ENCODE assay signal across 21 cellular contexts in the genomic region with DNA sequence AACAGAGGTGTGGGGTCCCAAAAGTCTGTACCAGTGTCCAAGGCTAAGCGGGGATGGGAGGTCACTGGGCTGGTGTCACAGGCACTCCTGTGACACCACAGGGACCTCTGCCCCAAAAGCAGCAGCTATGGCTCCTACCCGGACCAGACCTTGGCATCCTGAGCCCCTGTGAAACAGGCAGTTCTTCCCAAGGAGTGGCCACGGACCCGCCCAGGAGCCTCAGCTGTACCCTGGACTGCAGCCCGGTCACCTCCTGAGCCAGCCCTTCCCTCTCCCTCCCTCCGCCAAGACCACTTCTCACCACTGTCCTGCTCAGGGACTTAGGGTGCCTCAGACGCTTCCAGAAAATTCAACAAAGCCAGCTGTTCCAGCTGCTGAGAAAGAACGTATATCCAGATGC. TPM values are rescaled to one million over a fixed set of nuclear protein-coding genes. Genes with fewer than 3 reads are reported as not detected.
A peak's percentile ranks its signal among the peaks of the same experiment; 100 is the strongest.
DNase-seq lines count a peak whose midpoint lies in the region; ATAC-seq, FAIRE-seq and TF ChIP-seq lines count a peak whose summit lies in the region.
"Had no signal": no experiment of that assay in that cellular context is flagged by ENCODE, and none has a peak within 500 bp of the region (broad histone marks: within the 10 kb centered on the region; RNA-seq: fewer than 3 reads in every experiment).

No MANE protein-coding gene starts in this region.

- no peaks in the 10 kb centered on the region for H3K27me3 Mint-ChIP-seq in activated CD4-positive, alpha-beta T cell treated with anti-CD3 and anti-CD28 coated beads, Interleukin-2, amount 10 ng/mL, durations not matched to agents 24 days and 14 days
- no peaks in the 10 kb centered on the region; the same call in 1 of the 2 replicates for H3K27me3 Mint-ChIP-seq in WTC11 (ENCODE audit: low read depth)
- H3K27me3 Mint-ChIP-seq: CD4-positive, CD25-positive, alpha-beta regulatory T cell; CD8-positive, alpha-beta memory T cell had no signal

- no peak overlapping the region for H3K9ac ChIP-seq in kidney (ENCODE audit: low read length in 2 of 2)
- no peak overlapping the region for H3K9ac ChIP-seq in neuronal stem cell (ENCODE audit: low read depth, low read length, poor library complexity)

- H3K36me3 ChIP-seq in HEK293 (ENCODE audit: control insufficient read depth in 2 of 2, insufficient read depth in 1 of 2, low read length in 2 of 2) (peaks cover 0 to 38% of the 10 kb centered on the region in 2 experiments; a peak in 2 of 3 replicates), kidney (ENCODE audit: control insufficient read depth in 1 of 2, insufficient read depth in 2 of 2, low read length in 2 of 2) (no peaks in the 10 kb centered on the region), neuronal stem cell (replicated peaks in 1 of 2; ENCODE audit: control insufficient read depth in 2 of 2, insufficient read depth in 2 of 2, low read length in 2 of 2) (peaks cover 0 to 4% of the 10 kb centered on the region in 2 donors)
- H3K36me3 ChIP-seq: HAP-1 had no signal

- H3K23ac ChIP-seq in neuronal stem cell (ENCODE audit: low read depth, low read length, poor library complexity), result no peak overlapping the region

- no peak overlapping the region for H2BK12ac ChIP-seq in neuronal stem cell (ENCODE audit: low read length)

- DNase-seq in kidney, result peak; percentile 40
- DNase-seq in neuronal stem cell (ENCODE audit: low spot score), result no peak
- no peak for DNase-seq in H4 (ENCODE audit: low spot score)
- no peak for DNase-seq in activated CD4-positive, alpha-beta T cell treated with anti-CD3 and anti-CD28 coated beads, Interleukin-2, amount 10 ng/mL, durations not matched to agents 24 days and 14 days
- DNase-seq in NCI-H128 (lab: John Stamatoyannopoulos, UW; ENCODE audit: unreplicated experiment), result no peak
- no peak for DNase-seq in WTC11 (ENCODE audit: low spot score)
- DNase-seq: ACHN; BE2C; C1 segment of cervical spinal cord; CD4-positive, CD25-positive, alpha-beta regulatory T cell; COR-L47; GDM1 had no signal

- no peaks in the 10 kb centered on the region for H3K4me1 Mint-ChIP-seq in activated CD4-positive, alpha-beta T cell treated with anti-CD3 and anti-CD28 coated beads, Interleukin-2, amount 10 ng/mL, durations not matched to agents 24 days and 14 days
- H3K4me1 Mint-ChIP-seq in WTC11, result no peaks in the 10 kb centered on the region
- H3K4me1 Mint-ChIP-seq: CD4-positive, CD25-positive, alpha-beta regulatory T cell; CD8-positive, alpha-beta memory T cell; GM23338 had no signal

- no peaks in the 10 kb centered on the region for H3K27me3 ChIP-seq in neuronal stem cell (ENCODE audit: control insufficient read depth in 3 of 3, insufficient read depth in 3 of 3, low read depth in 1 of 3, low read length in 3 of 3)
- H3K27me3 ChIP-seq: BE2C had no signal

- intact Hi-C loops in kidney (cut with DNase I), result no loop called here
- intact Hi-C loops in activated CD4-positive, alpha-beta T cell treated with anti-CD3 and anti-CD28 coated beads, Interleukin-2, amount 10 ng/mL, durations not matched to agents 24 days and 14 days (cut with micrococcal nuclease), result no loop called here

- no peak for FAIRE-seq in kidney (lab: Jason Lieb, UNC)
- FAIRE-seq: A204.1, D721Med, GM12892, GM18507 had no signal

- H2AFZ ChIP-seq in neuronal stem cell (ENCODE audit: low read length), result no peak overlapping the region
- H2AFZ ChIP-seq: GM23338 had no signal

- H3K9me3 ChIP-seq in HEK293 (ENCODE audit: control insufficient read depth, insufficient read depth, low read depth, low read length) (no peaks in the 10 kb centered on the region), kidney (ENCODE audit: control insufficient read depth in 1 of 2, low read length in 2 of 2) (no peaks in the 10 kb centered on the region), neuronal stem cell (replicated peaks in 1 of 2; ENCODE audit: control insufficient read depth in 2 of 2, insufficient read depth in 1 of 2, low read depth in 1 of 2, low read length in 2 of 2) (no peaks in the 10 kb centered on the region)
- H3K9me3 ChIP-seq: BE2C, HAP-1 had no signal

- H3K4me1 ChIP-seq in HEK293 (ENCODE audit: control insufficient read depth, insufficient read depth, low read length) (no peaks in the 10 kb centered on the region), kidney (ENCODE audit: control insufficient read depth in 1 of 2, insufficient read depth in 1 of 2, low read depth in 1 of 2, low read length in 2 of 2) (no peaks in the 10 kb centered on the region), neuronal stem cell (ENCODE audit: control insufficient read depth in 2 of 2, insufficient read depth in 1 of 2, low read depth in 1 of 2, low read length in 2 of 2) (peaks cover 0 to 2% of the 10 kb centered on the region in 2 donors)
- H3K4me1 ChIP-seq: BE2C had no signal

- no peak overlapping the region for H2BK15ac ChIP-seq in neuronal stem cell (ENCODE audit: low read length)

- no peak overlapping the region for H3K14ac ChIP-seq in neuronal stem cell (ENCODE audit: low read length)

- H3K27ac ChIP-seq in HEK293 (ENCODE audit: extremely low read depth, low read depth, low read length) (no peak overlapping the region), kidney (ENCODE audit: low read depth in 2 of 2, low read length in 2 of 2) (no peak overlapping the region), neuronal stem cell (replicated peaks; ENCODE audit: low read length) (no peak overlapping the region)

- H4K91ac ChIP-seq in neuronal stem cell (ENCODE audit: low read depth, low read length, poor library complexity), result no peak overlapping the region

- H4K8ac ChIP-seq in neuronal stem cell (ENCODE audit: low read depth, low read length), result no peak overlapping the region

- no peak overlapping the region for H2AK5ac ChIP-seq in neuronal stem cell (ENCODE audit: low read depth, low read length)

- ATAC-seq in WTC11, result no peak
- ATAC-seq: GM23338 had no signal

- no peak overlapping the region for H3K4ac ChIP-seq in neuronal stem cell (ENCODE audit: low read length)

- H3K4me3 ChIP-seq in HEK293 (ENCODE audit: low read depth, low read length), result no peak overlapping the region
- no peak overlapping the region for H3K4me3 ChIP-seq in kidney (ENCODE audit: low read length in 2 of 2)
- no peak overlapping the region for H3K4me3 ChIP-seq in neuronal stem cell (ENCODE audit: low read length in 2 of 2)
- H3K4me3 ChIP-seq: GM23338, HAP-1 had no signal

- CTCF ChIA-PET in HEK293 (lab: Yijun Ruan, JAX) (interaction anchor here (0.8 to 1.0 kb wide), 2 partner anchors 11 to 122 kb away, joined by 3 to 4 read pairs; no protein-coding TSS in a partner anchor), WTC11 (lab: Charles Lee) (interaction anchor here (1.0 to 1.2 kb wide), 2 partner anchors 14 to 137 kb away, joined by 3 to 5 read pairs; a partner anchor contains a TSS)

- H3K4me3 Mint-ChIP-seq in activated CD4-positive, alpha-beta T cell treated with anti-CD3 and anti-CD28 coated beads, Interleukin-2, amount 10 ng/mL, durations not matched to agents 24 days and 14 days, result no peak overlapping the region
- no peak overlapping the region for H3K4me3 Mint-ChIP-seq in WTC11
- H3K4me3 Mint-ChIP-seq: CD8-positive, alpha-beta memory T cell; GM23338 had no signal

- H3K18ac ChIP-seq in neuronal stem cell (ENCODE audit: low read length), result peak overlapping the region; percentile 57

- H3K79me1 ChIP-seq in neuronal stem cell (ENCODE audit: low read depth, low read length), result no peaks in the 10 kb centered on the region

- TF ChIP-seq CTCF in HEK293 (tag by site-specific recombination; IDR thresholded peaks at IDR 0.05) (no peak), kidney (IDR thresholded peaks at IDR 0.05; ENCODE audit: borderline replicate concordance, extremely low read depth, insufficient read depth) (no peak), WTC11 (IDR thresholded peaks at IDR 0.05) (no peak)

- H2BK5ac ChIP-seq in neuronal stem cell (ENCODE audit: low read length), result no peak overlapping the region

- H3K36me3 Mint-ChIP-seq in activated CD4-positive, alpha-beta T cell treated with anti-CD3 and anti-CD28 coated beads, Interleukin-2, amount 10 ng/mL, durations not matched to agents 24 days and 14 days (ENCODE audit: low read depth), result peaks cover 1% of the 10 kb centered on the region
- H3K36me3 Mint-ChIP-seq in WTC11, result peaks cover 2% of the 10 kb centered on the region; the same call in 1 of the 2 replicates
- H3K36me3 Mint-ChIP-seq: CD4-positive, CD25-positive, alpha-beta regulatory T cell had no signal

- WGBS in neuronal stem cell (ENCODE audit: extremely low coverage in 2 of 2, insufficient read length in 2 of 2, insufficient replicate concordance in 1 of 2), 2 donors, result no CpG with 5 or more reads among the region's 8 CpGs

- H2BK120ac ChIP-seq in neuronal stem cell (ENCODE audit: low read depth, low read length), result no peak overlapping the region

- no peaks in the 10 kb centered on the region for H3K9me3 Mint-ChIP-seq in activated CD4-positive, alpha-beta T cell treated with anti-CD3 and anti-CD28 coated beads, Interleukin-2, amount 10 ng/mL, durations not matched to agents 24 days and 14 days
- H3K9me3 Mint-ChIP-seq in WTC11, result peaks cover 2% of the 10 kb centered on the region; the same call in 1 of the 2 replicates
- H3K9me3 Mint-ChIP-seq: CD4-positive, CD25-positive, alpha-beta regulatory T cell; CD8-positive, alpha-beta memory T cell had no signal

- POLR2A ChIA-PET in HEK293 (lab: Yijun Ruan, JAX) (interaction anchor here (0.6 to 0.9 kb wide), 2 partner anchors 14 to 192 kb away, joined by 3 to 4 read pairs; a partner anchor contains a TSS), WTC11 (lab: Charles Lee) (no interaction called here)

- H3K4me2 ChIP-seq in neuronal stem cell (ENCODE audit: insufficient read depth, low read length, poor library complexity, severe bottlenecking), result no peak overlapping the region
- H3K4me2 ChIP-seq: GM23338 had no signal

- H3K27ac Mint-ChIP-seq in activated CD4-positive, alpha-beta T cell treated with anti-CD3 and anti-CD28 coated beads, Interleukin-2, amount 10 ng/mL, durations not matched to agents 24 days and 14 days, result no peak overlapping the region
- no peak overlapping the region for H3K27ac Mint-ChIP-seq in WTC11
- H3K27ac Mint-ChIP-seq: CD4-positive, CD25-positive, alpha-beta regulatory T cell; CD8-positive, alpha-beta memory T cell; GM23338 had no signal

RNA-seq across cellular contexts. Expression of a gene that starts 13.8 kb away (rescaled TPM):
- 41.5 TPM for total RNA-seq in kidney
- polyA plus RNA-seq in kidney (ENCODE audit: insufficient read depth, low read depth, low replicate concordance), result 14.5 TPM
- 32.2 TPM for polyA plus RNA-seq in neuronal stem cell (2013, experiment 1 of 2)
- polyA plus RNA-seq in neuronal stem cell (2013, experiment 2 of 2), result 31.9 TPM
- 4.4 and 6.9 TPM in 2 replicates for total RNA-seq in H4 (2014; rRNA removed; shearing (Covaris generic))
- 45.9 and 52.1 TPM in 2 replicates for total RNA-seq in activated CD4-positive, alpha-beta T cell treated with anti-CD3 and anti-CD28 coated beads, Interleukin-2, amount 10 ng/mL, durations not matched to agents 24 days and 14 days
- 48.7 to 51.3 TPM (median 49.6 TPM) in 3 replicates for total RNA-seq in WTC11 (2021)

RNA-seq across cellular contexts. Expression of a gene that starts 33.0 kb away (rescaled TPM):
- total RNA-seq in kidney (6.0 TPM), WTC11 (2021) (8.0 to 9.6 TPM (median 8.7 TPM) in 3 replicates)
- polyA plus RNA-seq in kidney (ENCODE audit: insufficient read depth, low read depth, low replicate concordance), result 2.6 TPM
- polyA plus RNA-seq in neuronal stem cell (2013, experiment 1 of 2), result 4.8 TPM
- polyA plus RNA-seq in neuronal stem cell (2013, experiment 2 of 2), result 5.0 TPM
- total RNA-seq in H4 (2014; rRNA removed; shearing (Covaris generic)), result 2.7 and 3.5 TPM in 2 replicates
- 8.6 and 9.2 TPM in 2 replicates for total RNA-seq in activated CD4-positive, alpha-beta T cell treated with anti-CD3 and anti-CD28 coated beads, Interleukin-2, amount 10 ng/mL, durations not matched to agents 24 days and 14 days

RNA-seq across cellular contexts. Expression of a gene that starts 56.4 kb away (rescaled TPM):
- total RNA-seq in kidney (11.2 TPM), WTC11 (2021) (0.07 TPM in 1 of 3 replicates, not detected in the others)
- polyA plus RNA-seq in kidney (ENCODE audit: insufficient read depth, low read depth, low replicate concordance), result 3.1 TPM
- polyA plus RNA-seq in neuronal stem cell (2013, experiment 1 of 2), result not detected
- not detected for polyA plus RNA-seq in neuronal stem cell (2013, experiment 2 of 2)
- not detected in 2 replicates for total RNA-seq in H4 (2014; rRNA removed; shearing (Covaris generic))
- total RNA-seq in activated CD4-positive, alpha-beta T cell treated with anti-CD3 and anti-CD28 coated beads, Interleukin-2, amount 10 ng/mL, durations not matched to agents 24 days and 14 days, result 0.47 and 0.78 TPM in 2 replicates
- total RNA-seq: Daoy had no signal
- polyA plus RNA-seq: CD4-positive, CD25-positive, alpha-beta regulatory T cell; CD8-positive, alpha-beta memory T cell had no signal

RNA-seq across cellular contexts. Expression of a gene that starts 58.9 kb away (rescaled TPM):
- total RNA-seq in kidney (16.5 TPM), WTC11 (2021) (18.6 to 21.3 TPM (median 19.5 TPM) in 3 replicates)
- 46.3 TPM for polyA plus RNA-seq in kidney (ENCODE audit: insufficient read depth, low read depth, low replicate concordance)
- polyA plus RNA-seq in neuronal stem cell (2013, experiment 1 of 2), result 59.7 TPM
- polyA plus RNA-seq in neuronal stem cell (2013, experiment 2 of 2), result 59.3 TPM
- 37.6 and 43.0 TPM in 2 replicates for total RNA-seq in H4 (2014; rRNA removed; shearing (Covaris generic))
- total RNA-seq in activated CD4-positive, alpha-beta T cell treated with anti-CD3 and anti-CD28 coated beads, Interleukin-2, amount 10 ng/mL, durations not matched to agents 24 days and 14 days, result 31.1 and 33.9 TPM in 2 replicates
